Comparison of ENCODE assay signal across 1 cellular context in the genomic region with DNA sequence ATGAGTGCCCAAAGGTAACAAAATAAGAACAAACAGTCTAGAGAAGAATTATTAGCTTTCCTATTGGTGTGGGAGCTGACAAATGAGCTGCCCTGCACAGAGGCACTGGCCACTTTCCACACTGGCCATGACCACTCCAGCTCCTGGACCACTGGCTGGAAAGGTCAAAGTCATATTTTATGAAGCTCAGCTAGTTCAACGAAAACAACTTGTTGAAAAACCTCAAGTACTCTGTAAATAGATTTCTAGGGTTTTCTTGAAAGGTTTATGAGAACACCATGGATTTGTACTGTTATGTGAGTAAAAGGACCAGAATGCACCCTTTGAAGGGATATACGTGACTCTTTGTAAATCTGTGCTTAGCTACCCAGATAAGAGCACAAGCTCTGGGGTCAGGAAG.
TF ChIP-seq lines count a peak whose summit lies in the region.

No MANE protein-coding gene starts in this region.

TF ChIP-seq in HepG2, 621 proteins besides CTCF, POLR2A, EP300 and RAD21:
- TF ChIP-seq HHEX (CRISPR knock-in tag; IDR thresholded peaks at IDR 0.05) (0 out of 2 replicates have a peak, but pooled peaks have one; percentile 17), BCL6 (CRISPR knock-in tag; IDR thresholded peaks at IDR 0.05) (peak; percentile 94), RARA (CRISPR knock-in tag; IDR thresholded peaks at IDR 0.05) (peak; percentile 86), TBL1XR1 (IDR thresholded peaks at IDR 0.05; ENCODE audit: borderline replicate concordance, low read length, partially characterized antibody) (peak; percentile 84)
- TF ChIP-seq, protein P1, sequence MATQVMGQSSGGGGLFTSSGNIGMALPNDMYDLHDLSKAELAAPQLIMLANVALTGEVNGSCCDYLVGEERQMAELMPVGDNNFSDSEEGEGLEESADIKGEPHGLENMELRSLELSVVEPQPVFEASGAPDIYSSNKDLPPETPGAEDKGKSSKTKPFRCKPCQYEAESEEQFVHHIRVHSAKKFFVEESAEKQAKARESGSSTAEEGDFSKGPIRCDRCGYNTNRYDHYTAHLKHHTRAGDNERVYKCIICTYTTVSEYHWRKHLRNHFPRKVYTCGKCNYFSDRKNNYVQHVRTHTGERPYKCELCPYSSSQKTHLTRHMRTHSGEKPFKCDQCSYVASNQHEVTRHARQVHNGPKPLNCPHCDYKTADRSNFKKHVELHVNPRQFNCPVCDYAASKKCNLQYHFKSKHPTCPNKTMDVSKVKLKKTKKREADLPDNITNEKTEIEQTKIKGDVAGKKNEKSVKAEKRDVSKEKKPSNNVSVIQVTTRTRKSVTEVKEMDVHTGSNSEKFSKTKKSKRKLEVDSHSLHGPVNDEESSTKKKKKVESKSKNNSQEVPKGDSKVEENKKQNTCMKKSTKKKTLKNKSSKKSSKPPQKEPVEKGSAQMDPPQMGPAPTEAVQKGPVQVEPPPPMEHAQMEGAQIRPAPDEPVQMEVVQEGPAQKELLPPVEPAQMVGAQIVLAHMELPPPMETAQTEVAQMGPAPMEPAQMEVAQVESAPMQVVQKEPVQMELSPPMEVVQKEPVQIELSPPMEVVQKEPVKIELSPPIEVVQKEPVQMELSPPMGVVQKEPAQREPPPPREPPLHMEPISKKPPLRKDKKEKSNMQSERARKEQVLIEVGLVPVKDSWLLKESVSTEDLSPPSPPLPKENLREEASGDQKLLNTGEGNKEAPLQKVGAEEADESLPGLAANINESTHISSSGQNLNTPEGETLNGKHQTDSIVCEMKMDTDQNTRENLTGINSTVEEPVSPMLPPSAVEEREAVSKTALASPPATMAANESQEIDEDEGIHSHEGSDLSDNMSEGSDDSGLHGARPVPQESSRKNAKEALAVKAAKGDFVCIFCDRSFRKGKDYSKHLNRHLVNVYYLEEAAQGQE (IDR thresholded peaks at IDR 0.05; ENCODE audit: borderline replicate concordance in 1 of 2, low read depth in 1 of 2, low read length in 2 of 2), result peak in 1 of 2 experiments; percentile 13; a peak in 1 of 4 replicates
- TF ChIP-seq, protein P2, sequence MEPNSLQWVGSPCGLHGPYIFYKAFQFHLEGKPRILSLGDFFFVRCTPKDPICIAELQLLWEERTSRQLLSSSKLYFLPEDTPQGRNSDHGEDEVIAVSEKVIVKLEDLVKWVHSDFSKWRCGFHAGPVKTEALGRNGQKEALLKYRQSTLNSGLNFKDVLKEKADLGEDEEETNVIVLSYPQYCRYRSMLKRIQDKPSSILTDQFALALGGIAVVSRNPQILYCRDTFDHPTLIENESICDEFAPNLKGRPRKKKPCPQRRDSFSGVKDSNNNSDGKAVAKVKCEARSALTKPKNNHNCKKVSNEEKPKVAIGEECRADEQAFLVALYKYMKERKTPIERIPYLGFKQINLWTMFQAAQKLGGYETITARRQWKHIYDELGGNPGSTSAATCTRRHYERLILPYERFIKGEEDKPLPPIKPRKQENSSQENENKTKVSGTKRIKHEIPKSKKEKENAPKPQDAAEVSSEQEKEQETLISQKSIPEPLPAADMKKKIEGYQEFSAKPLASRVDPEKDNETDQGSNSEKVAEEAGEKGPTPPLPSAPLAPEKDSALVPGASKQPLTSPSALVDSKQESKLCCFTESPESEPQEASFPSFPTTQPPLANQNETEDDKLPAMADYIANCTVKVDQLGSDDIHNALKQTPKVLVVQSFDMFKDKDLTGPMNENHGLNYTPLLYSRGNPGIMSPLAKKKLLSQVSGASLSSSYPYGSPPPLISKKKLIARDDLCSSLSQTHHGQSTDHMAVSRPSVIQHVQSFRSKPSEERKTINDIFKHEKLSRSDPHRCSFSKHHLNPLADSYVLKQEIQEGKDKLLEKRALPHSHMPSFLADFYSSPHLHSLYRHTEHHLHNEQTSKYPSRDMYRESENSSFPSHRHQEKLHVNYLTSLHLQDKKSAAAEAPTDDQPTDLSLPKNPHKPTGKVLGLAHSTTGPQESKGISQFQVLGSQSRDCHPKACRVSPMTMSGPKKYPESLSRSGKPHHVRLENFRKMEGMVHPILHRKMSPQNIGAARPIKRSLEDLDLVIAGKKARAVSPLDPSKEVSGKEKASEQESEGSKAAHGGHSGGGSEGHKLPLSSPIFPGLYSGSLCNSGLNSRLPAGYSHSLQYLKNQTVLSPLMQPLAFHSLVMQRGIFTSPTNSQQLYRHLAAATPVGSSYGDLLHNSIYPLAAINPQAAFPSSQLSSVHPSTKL (CRISPR knock-in tag; IDR thresholded peaks at IDR 0.05), result no peak; the same call in 1 of the 2 replicates
TF ChIP-seq in HepG2: peak in this region for 5.
